Comparison of ENCODE assay signal across 9 cellular contexts in genomic region chr18:2948038-2948437, GRCh38.
DNase-seq lines count a peak whose midpoint lies in the region; ATAC-seq and TF ChIP-seq lines count a peak whose summit lies in the region.
"Had no signal": no experiment of that assay in that cellular context is flagged by ENCODE, and none has a peak within 500 bp of the region (broad histone marks: within the 10 kb centered on the region; RNA-seq: fewer than 3 reads in every experiment).

No MANE protein-coding gene starts in this region.

- no peak overlapping the region for H3K4me3 Mint-ChIP-seq in GM23338
- no peak overlapping the region for H3K4me3 Mint-ChIP-seq in CD8-positive, alpha-beta T cell

- H3K36me3 ChIP-seq in GM23338 (ENCODE audit: insufficient read depth) (no peaks in the 10 kb centered on the region), Panc1 (ENCODE audit: control insufficient read depth, insufficient read depth, low read length) (peaks cover 8% of the 10 kb centered on the region), parathyroid adenoma (ENCODE audit: control insufficient read depth, insufficient read depth, low read length) (no peaks in the 10 kb centered on the region)
- H3K36me3 ChIP-seq in CD8-positive, alpha-beta T cell (ENCODE audit: insufficient read depth, low read length) = peaks cover 34% of the 10 kb centered on the region

- H3K27me3 ChIP-seq in GM23338 (ENCODE audit: insufficient read depth) (no peaks in the 10 kb centered on the region), Panc1 (ENCODE audit: control insufficient read depth, insufficient read depth, low read length) (no peaks in the 10 kb centered on the region), parathyroid adenoma (ENCODE audit: control insufficient read depth, insufficient read depth, low read length) (no peaks in the 10 kb centered on the region)
- no peaks in the 10 kb centered on the region for H3K27me3 ChIP-seq in CD8-positive, alpha-beta T cell (ENCODE audit: insufficient read depth, low read length)

- no peaks in the 10 kb centered on the region for H3K9me3 ChIP-seq in Panc1 (ENCODE audit: control insufficient read depth, insufficient read depth, low read depth, low read length)
- no peaks in the 10 kb centered on the region for H3K9me3 ChIP-seq in parathyroid adenoma (ENCODE audit: control insufficient read depth, low read length)
- no peaks in the 10 kb centered on the region for H3K9me3 ChIP-seq in CD8-positive, alpha-beta T cell (ENCODE audit: low read length)

- CTCF ChIA-PET in Panc1 (lab: Charles Lee) = interaction anchor here (0.6 kb wide), 3 partner anchors 10 to 116 kb away, joined by 3 to 6 read pairs (median 6); no protein-coding TSS in a partner anchor
- CTCF ChIA-PET in CD8-positive, alpha-beta T cell (lab: Charles Lee) = interaction anchor here (0.9 to 6.0 kb wide), 18 partner anchors 9 to 204 kb away, joined by 3 to 62 read pairs (median 4); no protein-coding TSS in a partner anchor

- no peak overlapping the region for H3K9ac ChIP-seq in parathyroid adenoma

- H3K27ac ChIP-seq in GM23338 (ENCODE audit: low read depth) (no peak overlapping the region), Panc1 (ENCODE audit: low read length) (peak overlapping the region; percentile 3; the same call in 1 of the 2 replicates), parathyroid adenoma (no peak overlapping the region)
- H3K27ac ChIP-seq in CD8-positive, alpha-beta T cell (ENCODE audit: low read depth, low read length) = no peak overlapping the region

- intact Hi-C loops in Panc1 (cut with micrococcal nuclease; ENCODE audit: unreplicated experiment) = no loop called here
- intact Hi-C loops in CD8-positive, alpha-beta T cell (cut with DNase I, micrococcal nuclease) = no loop called here

- no peaks in the 10 kb centered on the region for H3F3A ChIP-seq in GM23338 (replicated peaks; ENCODE audit: low read depth)

- H3K4me1 Mint-ChIP-seq in GM23338 = peaks cover 6% of the 10 kb centered on the region; the same call in 1 of the 3 replicates
- peaks cover 47% of the 10 kb centered on the region for H3K4me1 Mint-ChIP-seq in CD8-positive, alpha-beta T cell (ENCODE audit: low read depth)

- H3K79me2 ChIP-seq in GM23338 (replicated peaks; ENCODE audit: insufficient read depth) (no peaks in the 10 kb centered on the region), parathyroid adenoma (peaks cover 2% of the 10 kb centered on the region)

- H2AFZ ChIP-seq in GM23338 = no peak overlapping the region
- H2AFZ ChIP-seq in parathyroid adenoma = no peak overlapping the region

- no TSS peak for BruUV-seq in Panc1 (replicated peaks; lab: Mats Ljungman, UMichigan)

- ATAC-seq in GM23338 = peak; percentile 75
- ATAC-seq in Panc1 = 0 out of 2 replicates have a peak, but pooled peaks have one; percentile 48
- no peak for ATAC-seq in GM18870 (IDR thresholded peaks at IDR 0.05; ENCODE audit: unreplicated experiment)
- no peak for ATAC-seq in CD8-positive, alpha-beta T cell
- no peak for ATAC-seq in stimulated activated naive CD8-positive, alpha-beta T cell treated with anti-CD3 and anti-CD28 coated beads, Interleukin-15, Interleukin-2, amounts not matched to agents 100 U/mL and 50 U/mL, for 24 hours
- ATAC-seq in GM21367 (IDR thresholded peaks at IDR 0.05; ENCODE audit: unreplicated experiment) = no peak

- peak; percentile 38 to 56; a peak in 3 of 4 replicates for TF ChIP-seq CTCF in GM23338 (conservative IDR thresholded peaks at IDR 0.05; ENCODE audit: low read depth in 2 of 2)
- TF ChIP-seq CTCF in Panc1 (IDR thresholded peaks at IDR 0.05) = peak; percentile 67
- TF ChIP-seq CTCF in fibroblast of mammary gland (conservative IDR thresholded peaks at IDR 0.05; ENCODE audit: control insufficient read depth, insufficient read depth, low read depth, low read length) = peak; percentile 37
- peak; percentile 38 for TF ChIP-seq CTCF in parathyroid adenoma (IDR thresholded peaks at IDR 0.05)
- TF ChIP-seq CTCF in CD8-positive, alpha-beta T cell (IDR thresholded peaks at IDR 0.05) = no peak

- peaks cover 19% of the 10 kb centered on the region for H3K36me3 Mint-ChIP-seq in GM23338 (ENCODE audit: low read depth)
- H3K36me3 Mint-ChIP-seq in CD8-positive, alpha-beta T cell = peaks cover 82% of the 10 kb centered on the region

- no peaks in the 10 kb centered on the region for H3K9me2 ChIP-seq in GM23338 (ENCODE audit: insufficient read depth)

- no peak overlapping the region for H3K27ac Mint-ChIP-seq in GM23338
- no peak overlapping the region for H3K27ac Mint-ChIP-seq in CD8-positive, alpha-beta T cell

- no peaks in the 10 kb centered on the region for H3K9me3 Mint-ChIP-seq in GM23338
- no peaks in the 10 kb centered on the region for H3K9me3 Mint-ChIP-seq in CD8-positive, alpha-beta T cell

- no peaks in the 10 kb centered on the region for H4K20me1 ChIP-seq in GM23338 (replicated peaks; ENCODE audit: insufficient read depth)

- H3K27me3 Mint-ChIP-seq in GM23338 (ENCODE audit: insufficient read depth, low read depth, poor library complexity) = no peaks in the 10 kb centered on the region
- H3K27me3 Mint-ChIP-seq in CD8-positive, alpha-beta T cell (ENCODE audit: low read depth) = no peaks in the 10 kb centered on the region

- H3K4me2 ChIP-seq in GM23338 (no peak overlapping the region), parathyroid adenoma (ENCODE audit: low read length) (no peak overlapping the region)

- in situ Hi-C loops in Panc1 (cut with HindIII; ENCODE audit: low pct_unique_long_range_greater_than_20kb, low sequenced_read_pairs) = no loop called here

- POLR2A ChIA-PET in Panc1 (lab: Charles Lee) = interaction anchor here (0.7 kb wide), 1 partner anchor 54 kb away, joined by 4 read pairs; no protein-coding TSS in a partner anchor
- POLR2A ChIA-PET in CD8-positive, alpha-beta T cell (lab: Charles Lee) = interaction anchor here (0.7 to 1.0 kb wide), 3 partner anchors 9 to 16 kb away, joined by 3 read pairs; no protein-coding TSS in a partner anchor

- DNase-seq in GM23338 (ENCODE audit: low spot score) (peak; percentile 57), Panc1 (ENCODE audit: low read depth, low spot score) (no peak), fibroblast of mammary gland (ENCODE audit: low read depth) (peak; percentile 65)
- no peak for DNase-seq in CD8-positive, alpha-beta T cell
- DNase-seq in stimulated activated naive CD8-positive, alpha-beta T cell treated with anti-CD3 and anti-CD28 coated beads, Interleukin-15, Interleukin-2, amounts not matched to agents 100 U/mL and 50 U/mL, for 24 hours = no peak
- DNase-seq: GOT3 had no signal

- H3K4me3 ChIP-seq in GM23338 (no peak overlapping the region), Panc1 (ENCODE audit: low read depth in 2 of 2, low read length in 2 of 2) (no peak overlapping the region), fibroblast of mammary gland (ENCODE audit: control insufficient read depth, low read depth, low read length) (no peak overlapping the region), parathyroid adenoma (ENCODE audit: low read depth, low read length) (no peak overlapping the region)
- H3K4me3 ChIP-seq in CD8-positive, alpha-beta T cell (ENCODE audit: low read depth, low read length) = no peak overlapping the region

- no peaks in the 10 kb centered on the region for H3K4me1 ChIP-seq in GM23338 (ENCODE audit: insufficient read depth)
- peaks cover 4% of the 10 kb centered on the region for H3K4me1 ChIP-seq in Panc1 (ENCODE audit: control insufficient read depth, insufficient read depth, low read length)
- no peaks in the 10 kb centered on the region for H3K4me1 ChIP-seq in parathyroid adenoma
- peaks cover 19% of the 10 kb centered on the region for H3K4me1 ChIP-seq in CD8-positive, alpha-beta T cell (ENCODE audit: insufficient read depth, low read length)

TF ChIP-seq in GM23338, 12 proteins besides CTCF, POLR2A, EP300 and RAD21 (continues in another document):
- TF ChIP-seq ZNF331 (CRISPR knock-in tag; IDR thresholded peaks at IDR 0.05; ENCODE audit: low read depth) (no peak), CREB1 (CRISPR knock-in tag; IDR thresholded peaks at IDR 0.05; ENCODE audit: low read depth) (no peak), JUNB (IDR thresholded peaks at IDR 0.05; ENCODE audit: unreplicated experiment) (no peak), ETS1 (IDR thresholded peaks at IDR 0.05) (no peak), ZNF114 (CRISPR knock-in tag; IDR thresholded peaks at IDR 0.05) (no peak)

Comparison
In these comparisons a context has a peak if more than half of its experiments do, and no peak if none do; other contexts are left out.
1. ATAC-seq: peak in GM23338 (single experiment) and Panc1 (single experiment); none in GM18870 (single experiment), CD8-positive, alpha-beta T cell (single experiment), stimulated activated naive CD8-positive, alpha-beta T cell treated with anti-CD3 and anti-CD28 coated beads, Interleukin-15, Interleukin-2, amounts not matched to agents 100 U/mL and 50 U/mL, for 24 hours (single experiment) and GM21367 (single experiment).
2. DNase-seq: peak in GM23338 (single experiment) and fibroblast of mammary gland (single experiment); none in Panc1 (single experiment), CD8-positive, alpha-beta T cell (0 of 7) and stimulated activated naive CD8-positive, alpha-beta T cell treated with anti-CD3 and anti-CD28 coated beads, Interleukin-15, Interleukin-2, amounts not matched to agents 100 U/mL and 50 U/mL, for 24 hours (single experiment).